10 cellular contexts compared by ENCODE assay signal in genomic region chr11:106585061-106585460, GRCh38.
DNase-seq lines count a peak whose midpoint lies in the region.
"Had no signal": no experiment of that assay in that cellular context is flagged by ENCODE, and none has a peak within 500 bp of the region (broad histone marks: within the 10 kb centered on the region; RNA-seq: fewer than 3 reads in every experiment).

No MANE protein-coding gene starts in this region.

- H3K36me3 ChIP-seq in H7 (replicated peaks; ENCODE audit: control insufficient read depth, insufficient read depth, low read length) = no peaks in the 10 kb centered on the region
- H3K36me3 ChIP-seq: right atrium auricular region had no signal

- DNase-seq in AG08395 (ENCODE audit: low spot score) (peak; percentile 47), H7 (peak; percentile 2), RPMI8226 (peak; percentile 19), glomerular visceral epithelial cell (ENCODE audit: extremely low spot score) (peak; percentile 6), HK-2 (ENCODE audit: unreplicated experiment) (no peak), cerebellum (ENCODE audit: low spot score) (no peak), DMS79 (lab: John Stamatoyannopoulos, UW) (no peak)
- DNase-seq in effector CD4-positive, alpha-beta T cell = no peak
- DNase-seq: activated naive CD4-positive, alpha-beta T cell treated with Interleukin-2 at 50 U/mL for 16 hours had no signal

- no peak overlapping the region for H3K4me3 ChIP-seq in H7 (ENCODE audit: insufficient read depth, low read depth, low read length)
- H3K4me3 ChIP-seq: right atrium auricular region had no signal

- no peaks in the 10 kb centered on the region for H3K27me3 ChIP-seq in H7 (ENCODE audit: control insufficient read depth, insufficient read depth, low read length)
- H3K27me3 ChIP-seq: right atrium auricular region had no signal

Comparison
In these comparisons a context has a peak if more than half of its experiments do, and no peak if none do; other contexts are left out.
1. DNase-seq: peak in AG08395 (single experiment), H7 (single experiment), RPMI8226 (single experiment) and glomerular visceral epithelial cell (single experiment); none in HK-2 (single experiment), cerebellum (single experiment), DMS79 (single experiment) and effector CD4-positive, alpha-beta T cell (single experiment).